ENCODE assay signal across 16 cellular contexts in the genomic region with DNA sequence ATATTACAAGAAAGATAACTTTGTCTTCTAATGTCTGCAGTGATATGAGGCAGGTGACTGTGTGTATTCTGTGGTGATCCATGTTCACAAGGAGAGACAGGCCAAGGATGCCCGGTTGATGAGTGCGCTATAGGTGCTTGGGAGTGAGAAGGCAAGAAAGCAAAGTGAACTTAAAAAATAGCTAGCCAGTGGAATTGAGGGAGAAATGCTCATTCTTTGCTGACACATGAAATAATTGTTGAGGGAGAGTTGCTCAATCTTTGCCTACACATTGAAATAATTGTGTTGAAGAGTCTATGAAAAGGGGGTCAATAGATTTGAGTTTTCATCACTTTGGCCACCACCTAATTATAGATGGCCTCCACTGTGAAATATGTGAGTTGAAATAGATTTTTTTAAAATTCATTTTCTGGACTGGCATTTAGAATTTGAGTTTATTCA.
DNase-seq lines count a peak whose midpoint lies in the region; ATAC-seq lines count a peak whose summit lies in the region.
"Had no signal": no experiment of that assay in that cellular context is flagged by ENCODE, and none has a peak within 500 bp of the region (broad histone marks: within the 10 kb centered on the region; RNA-seq: fewer than 3 reads in every experiment).

No MANE protein-coding gene starts in this region.

- H3K4me3 ChIP-seq in adipocyte (ENCODE audit: low read length): no peak overlapping the region
- H3K4me3 ChIP-seq: PC-9 had no signal

- peaks cover 27% of the 10 kb centered on the region for H3K4me1 Mint-ChIP-seq in activated naive CD4-positive, alpha-beta T cell treated with anti-CD3 and anti-CD28 coated beads, Interleukin-2, amount 10 ng/mL, durations not matched to agents 7 days and 5 days
- H3K4me1 Mint-ChIP-seq in stimulated activated naive B cell treated with anti-CD40 and anti-IgM and Interleukin-4, amounts not matched to agents 10 μg/mL and 1 μg/mL and 100 μg/mL, for 72 hours: peaks cover 27 to 42% of the 10 kb centered on the region in 2 donors
- H3K4me1 Mint-ChIP-seq: nephron progenitor cell had no signal

- no peaks in the 10 kb centered on the region for H3K9me3 Mint-ChIP-seq in activated naive CD4-positive, alpha-beta T cell treated with anti-CD3 and anti-CD28 coated beads, Interleukin-2, amount 10 ng/mL, durations not matched to agents 7 days and 5 days
- H3K9me3 Mint-ChIP-seq in stimulated activated naive B cell treated with anti-CD40 and anti-IgM and Interleukin-4, amounts not matched to agents 10 μg/mL and 1 μg/mL and 100 μg/mL, for 72 hours: no peaks in the 10 kb centered on the region
- H3K9me3 Mint-ChIP-seq: nephron progenitor cell had no signal

- H3K27me3 Mint-ChIP-seq in activated naive CD4-positive, alpha-beta T cell treated with anti-CD3 and anti-CD28 coated beads, Interleukin-2, amount 10 ng/mL, durations not matched to agents 7 days and 5 days: peaks cover 10% of the 10 kb centered on the region
- no peaks in the 10 kb centered on the region for H3K27me3 Mint-ChIP-seq in stimulated activated naive B cell treated with anti-CD40 and anti-IgM and Interleukin-4, amounts not matched to agents 10 μg/mL and 1 μg/mL and 100 μg/mL, for 72 hours

- H3K9me3 ChIP-seq in adipocyte (ENCODE audit: control insufficient read depth, low read length): no peaks in the 10 kb centered on the region

- no peaks in the 10 kb centered on the region for H3K27me3 ChIP-seq in adipocyte (replicated peaks; ENCODE audit: control insufficient read depth, insufficient read depth, low read length)

- CTCF ChIA-PET in activated naive CD4-positive, alpha-beta T cell treated with anti-CD3 and anti-CD28 coated beads, Interleukin-2, amount 10 ng/mL, durations not matched to agents 7 days and 5 days (lab: Charles Lee): no interaction called here

- ATAC-seq in HG03135 (IDR thresholded peaks at IDR 0.05; ENCODE audit: unreplicated experiment): peak; percentile 17
- ATAC-seq in stimulated activated naive B cell treated with anti-CD40 and anti-IgM and Interleukin-4, amounts not matched to agents 10 μg/mL and 1 μg/mL and 100 μg/mL, for 72 hours (replicated peaks): peak; percentile 5 to 19
- ATAC-seq in HG02870 (IDR thresholded peaks at IDR 0.05; ENCODE audit: unreplicated experiment): no peak

- H3K36me3 Mint-ChIP-seq in activated naive CD4-positive, alpha-beta T cell treated with anti-CD3 and anti-CD28 coated beads, Interleukin-2, amount 10 ng/mL, durations not matched to agents 7 days and 5 days: peaks cover 19% of the 10 kb centered on the region
- peaks cover 11 to 23% of the 10 kb centered on the region in 2 donors for H3K36me3 Mint-ChIP-seq in stimulated activated naive B cell treated with anti-CD40 and anti-IgM and Interleukin-4, amounts not matched to agents 10 μg/mL and 1 μg/mL and 100 μg/mL, for 72 hours

- peaks cover 8% of the 10 kb centered on the region for H3K4me1 ChIP-seq in adipocyte (ENCODE audit: control insufficient read depth, insufficient read depth, low read length)

- no peak overlapping the region for H3K4me3 Mint-ChIP-seq in activated naive CD4-positive, alpha-beta T cell treated with anti-CD3 and anti-CD28 coated beads, Interleukin-2, amount 10 ng/mL, durations not matched to agents 7 days and 5 days
- H3K4me3 Mint-ChIP-seq in stimulated activated naive B cell treated with anti-CD40 and anti-IgM and Interleukin-4, amounts not matched to agents 10 μg/mL and 1 μg/mL and 100 μg/mL, for 72 hours: peak overlapping the region; percentile 36 to 67
- H3K4me3 Mint-ChIP-seq: nephron progenitor cell had no signal

- DNase-seq in activated naive CD4-positive, alpha-beta T cell treated with anti-CD3 and anti-CD28 coated beads, Interleukin-2, amount 10 ng/mL, durations not matched to agents 7 days and 5 days: no peak
- DNase-seq in activated naive CD4-positive, alpha-beta T cell (lab: John Stamatoyannopoulos, UW): no peak
- DNase-seq in adipocyte (ENCODE audit: low read depth) (peak; percentile 20), DMS79 (lab: John Stamatoyannopoulos, UW) (no peak), COLO829 (ENCODE audit: low spot score) (no peak)
- DNase-seq in stimulated activated naive B cell treated with anti-CD40 and anti-IgM and Interleukin-4, amounts not matched to agents 10 μg/mL and 1 μg/mL and 100 μg/mL, for 72 hours: no peak
- DNase-seq: AML-193, amniotic stem cell, DMS79 treated with DMSO at 0.1 percent for 48 hours, mesendoderm, NCI-H187 treated with DMSO at 0.1 percent for 48 hours, nephron progenitor cell, PC-9, retina had no signal

- H3K36me3 ChIP-seq in adipocyte (ENCODE audit: control insufficient read depth, insufficient read depth, low read length, severe bottlenecking): peaks cover 4% of the 10 kb centered on the region

- no peak overlapping the region for H3K9ac ChIP-seq in adipocyte (ENCODE audit: low read length)

- peak overlapping the region; percentile 53 for H3K27ac Mint-ChIP-seq in activated naive CD4-positive, alpha-beta T cell treated with anti-CD3 and anti-CD28 coated beads, Interleukin-2, amount 10 ng/mL, durations not matched to agents 7 days and 5 days
- H3K27ac Mint-ChIP-seq in stimulated activated naive B cell treated with anti-CD40 and anti-IgM and Interleukin-4, amounts not matched to agents 10 μg/mL and 1 μg/mL and 100 μg/mL, for 72 hours: peak overlapping the region; percentile 87
- H3K27ac Mint-ChIP-seq: nephron progenitor cell had no signal
